In genomic region chr15:101764669-101765339, GRCh38 we compare ENCODE assay signal across 12 cellular contexts. TPM values are rescaled to one million over a fixed set of nuclear protein-coding genes. Genes with fewer than 3 reads are reported as not detected.
DNase-seq lines count a peak whose midpoint lies in the region; ATAC-seq and TF ChIP-seq lines count a peak whose summit lies in the region.
"Not testable (repeated sequence)": the region's sequence is repeated elsewhere in the genome, so short reads cannot be mapped to it uniquely, and the experiment has no call there.
"Had no signal": no experiment of that assay in that cellular context is flagged by ENCODE, and none has a peak within 500 bp of the region (broad histone marks: within the 10 kb centered on the region; RNA-seq: fewer than 3 reads in every experiment).

No MANE protein-coding gene starts in this region.

- not testable (repeated sequence) for H3K79me1 ChIP-seq in neuronal stem cell (ENCODE audit: low read depth, low read length)

- not testable (repeated sequence) for H3K27me3 ChIP-seq in SJSA1 (replicated peaks); heart left ventricle; neuronal stem cell (ENCODE audit: control insufficient read depth in 3 of 3, insufficient read depth in 3 of 3, low read depth in 1 of 3, low read length in 3 of 3)

- not testable (repeated sequence) for TF ChIP-seq POLR2A in heart left ventricle (IDR thresholded peaks at IDR 0.05)

- not testable (repeated sequence) for H2BK5ac ChIP-seq in neuronal stem cell (ENCODE audit: low read length)

- H2BK15ac ChIP-seq in neuronal stem cell (ENCODE audit: low read length), result not testable (repeated sequence)

- not testable (repeated sequence) for H3K14ac ChIP-seq in neuronal stem cell (ENCODE audit: low read length)

- intact Hi-C loops in heart left ventricle (cut with DNase I), result not testable (repeated sequence)

- H4K91ac ChIP-seq in neuronal stem cell (ENCODE audit: low read depth, low read length, poor library complexity), result not testable (repeated sequence)

- ATAC-seq in heart left ventricle, result peak; percentile 75 to 98 (median 96)

- H3K9me3 ChIP-seq in SJSA1 (replicated peaks); heart left ventricle; neuronal stem cell (replicated peaks in 1 of 2; ENCODE audit: control insufficient read depth in 2 of 2, insufficient read depth in 1 of 2, low read depth in 1 of 2, low read length in 2 of 2): not testable (repeated sequence)

- H3K4me3 ChIP-seq in SJSA1; heart left ventricle; neuronal stem cell (ENCODE audit: low read length in 2 of 2): not testable (repeated sequence)

- peak overlapping the region; percentile 89 for H3K23ac ChIP-seq in neuronal stem cell (ENCODE audit: low read depth, low read length, poor library complexity)

- H3K36me3 ChIP-seq in SJSA1; heart left ventricle; neuronal stem cell (replicated peaks in 1 of 2; ENCODE audit: control insufficient read depth in 2 of 2, insufficient read depth in 2 of 2, low read length in 2 of 2): not testable (repeated sequence)

- H3K9ac ChIP-seq in neuronal stem cell (ENCODE audit: low read depth, low read length, poor library complexity), result not testable (repeated sequence)

- not testable (repeated sequence) for H2BK12ac ChIP-seq in neuronal stem cell (ENCODE audit: low read length)

- WGBS in heart left ventricle, 4 donors, result 86 to 90% (median 87%) methylated on average over 19 to 22 of the region's 23 CpGs
- WGBS in neuronal stem cell (ENCODE audit: extremely low coverage in 2 of 2, insufficient read length in 2 of 2, insufficient replicate concordance in 1 of 2), 2 donors, result no CpG with 5 or more reads among the region's 23 CpGs

- not testable (repeated sequence) for H3K4me2 ChIP-seq in neuronal stem cell (ENCODE audit: insufficient read depth, low read length, poor library complexity, severe bottlenecking)

- H2BK120ac ChIP-seq in neuronal stem cell (ENCODE audit: low read depth, low read length), result not testable (repeated sequence)

- DNase-seq in A172 (ENCODE audit: low spot score) (peak; percentile 48), EH (ENCODE audit: low read depth) (peak; percentile 21), LHCN-M2 (ENCODE audit: low read depth) (peak; percentile 2), SJSA1 (ENCODE audit: low read depth in 1 of 2, low spot score in 2 of 2) (peak; percentile 41 to 67), astrocyte of the hippocampus (ENCODE audit: low read depth, low spot score) (peak; percentile 57), heart left ventricle (peak in 2 of 5 donors; percentile 57 to 72), kidney tubule cell (ENCODE audit: low spot score) (peak; percentile 41)
- not testable (repeated sequence) for DNase-seq in neuronal stem cell (ENCODE audit: low spot score)

- TF ChIP-seq CTCF in heart left ventricle (IDR thresholded peaks at IDR 0.05), result not testable (repeated sequence)

- H3K27ac ChIP-seq in SJSA1; neuronal stem cell (replicated peaks; ENCODE audit: low read length): not testable (repeated sequence)
- peak overlapping the region in 5 of 12 donors; percentile 27 to 55 (median 48) for H3K27ac ChIP-seq in heart left ventricle

- not testable (repeated sequence) for H3K4me1 ChIP-seq in SJSA1 (replicated peaks); heart left ventricle; neuronal stem cell (ENCODE audit: control insufficient read depth in 2 of 2, insufficient read depth in 1 of 2, low read depth in 1 of 2, low read length in 2 of 2)

- H3K18ac ChIP-seq in neuronal stem cell (ENCODE audit: low read length), result not testable (repeated sequence)

- not testable (repeated sequence) for H3K4ac ChIP-seq in neuronal stem cell (ENCODE audit: low read length)

- H4K8ac ChIP-seq in neuronal stem cell (ENCODE audit: low read depth, low read length), result not testable (repeated sequence)

- not testable (repeated sequence) for H2AK5ac ChIP-seq in neuronal stem cell (ENCODE audit: low read depth, low read length)

- not testable (repeated sequence) for H2AFZ ChIP-seq in neuronal stem cell (ENCODE audit: low read length)

RNA-seq across cellular contexts. Expression of gene OR4F6, which starts 38.5 kb away (rescaled TPM):
- total RNA-seq in A172 (2014; rRNA removed; shearing (Covaris generic)), result not detected in 2 replicates
- not detected in 2 replicates for total RNA-seq in LHCN-M2 (2014; rRNA removed)
- polyA plus RNA-seq in LHCN-M2 (2012), result not detected
- total RNA-seq in SJSA1 (2014; rRNA removed; shearing (Covaris generic)), result not detected in 2 replicates
- not detected for total RNA-seq in heart left ventricle
- not detected for polyA plus RNA-seq in heart left ventricle
- polyA plus RNA-seq in neuronal stem cell (2013, experiment 1 of 2), result not detected
- not detected for polyA plus RNA-seq in neuronal stem cell (2013, experiment 2 of 2)
- total RNA-seq: H7, K562, PC-3, SJCRH30 had no signal
- polyA plus RNA-seq: K562 had no signal

RNA-seq across cellular contexts. Expression of gene TARS3, which starts 40.5 kb away (rescaled TPM):
- 3.0 and 3.2 TPM in 2 replicates for total RNA-seq in A172 (2014; rRNA removed; shearing (Covaris generic))
- total RNA-seq in LHCN-M2 (2014; rRNA removed), result 7.4 and 9.5 TPM in 2 replicates
- polyA plus RNA-seq in LHCN-M2 (2012), result 4.5 TPM
- 20.7 and 30.2 TPM in 2 replicates for total RNA-seq in SJSA1 (2014; rRNA removed; shearing (Covaris generic))
- total RNA-seq in heart left ventricle, result 10 to 100 TPM; 19.4 to 44.3 (median 38.0) TPM
- polyA plus RNA-seq in heart left ventricle, result 10 to 100 TPM in 1 of 2 donors, 1 to 10 TPM in 1; 8.3 to 31.3 TPM
- polyA plus RNA-seq in neuronal stem cell (2013, experiment 1 of 2), result 12.7 TPM
- 12.6 TPM for polyA plus RNA-seq in neuronal stem cell (2013, experiment 2 of 2)

RNA-seq across cellular contexts. Expression of gene OR4F15, which starts 47.2 kb away (rescaled TPM):
- not detected in 2 replicates for total RNA-seq in A172 (2014; rRNA removed; shearing (Covaris generic))
- not detected in 2 replicates for total RNA-seq in LHCN-M2 (2014; rRNA removed)
- not detected for polyA plus RNA-seq in LHCN-M2 (2012)
- total RNA-seq in SJSA1 (2014; rRNA removed; shearing (Covaris generic)), result 0.03 and 0.66 TPM in 2 replicates
- not detected for total RNA-seq in heart left ventricle
- not detected for polyA plus RNA-seq in heart left ventricle
- not detected for polyA plus RNA-seq in neuronal stem cell (2013, experiment 1 of 2)
- polyA plus RNA-seq in neuronal stem cell (2013, experiment 2 of 2), result not detected
- total RNA-seq: H7, K562, PC-3, SJCRH30 had no signal
- polyA plus RNA-seq: K562 had no signal
